ENCODE assay signal across 8 cellular contexts in genomic region chr20:45911486-45912343, GRCh38. TPM values are rescaled to one million over a fixed set of nuclear protein-coding genes. Genes with fewer than 3 reads are reported as not detected.
DNase-seq lines count a peak whose midpoint lies in the region; ATAC-seq and TF ChIP-seq lines count a peak whose summit lies in the region.

A gene with protein sequence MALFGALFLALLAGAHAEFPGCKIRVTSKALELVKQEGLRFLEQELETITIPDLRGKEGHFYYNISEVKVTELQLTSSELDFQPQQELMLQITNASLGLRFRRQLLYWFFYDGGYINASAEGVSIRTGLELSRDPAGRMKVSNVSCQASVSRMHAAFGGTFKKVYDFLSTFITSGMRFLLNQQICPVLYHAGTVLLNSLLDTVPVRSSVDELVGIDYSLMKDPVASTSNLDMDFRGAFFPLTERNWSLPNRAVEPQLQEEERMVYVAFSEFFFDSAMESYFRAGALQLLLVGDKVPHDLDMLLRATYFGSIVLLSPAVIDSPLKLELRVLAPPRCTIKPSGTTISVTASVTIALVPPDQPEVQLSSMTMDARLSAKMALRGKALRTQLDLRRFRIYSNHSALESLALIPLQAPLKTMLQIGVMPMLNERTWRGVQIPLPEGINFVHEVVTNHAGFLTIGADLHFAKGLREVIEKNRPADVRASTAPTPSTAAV (minus strand): TSS chr20:45912155. CDS start chr20:45911452, 703 bp downstream.

- 1 to 2% methylated on average over 21 to 56 of the region's 58 CpGs for WGBS in testis, 2 donors

- peak within 1 kb of the TSS; percentile 70 for H2AFZ ChIP-seq in KMS-11 (ENCODE audit: low read depth)

- H3K4me3 ChIP-seq in KMS-11 (IDR thresholded peaks at IDR 0.05; ENCODE audit: insufficient read depth, low read depth, low read length) = no peak within 1 kb of the TSS
- peak within 1 kb of the TSS; percentile 62 to 70 for H3K4me3 ChIP-seq in mucosa of rectum (ENCODE audit: low read length in 2 of 2)
- H3K4me3 ChIP-seq in testis = peak within 1 kb of the TSS; percentile 49 to 67

- DNase-seq in COR-L47 (lab: John Stamatoyannopoulos, UW) (peak; percentile 37), fibroblast of gingiva (ENCODE audit: low read depth) (peak; percentile 45), testis (peak; percentile 77)
- DNase-seq in activated CD8-positive, alpha-beta memory T cell treated with anti-CD3 and anti-CD28 coated beads, Interleukin-2, amount 50 U/mL, for 4 hours = peak; percentile 32

- TF ChIP-seq POLR2A in testis (IDR thresholded peaks at IDR 0.05) = peak; percentile 37

- no peaks in the 10 kb centered on the region for H3K9me3 ChIP-seq in mucosa of rectum (ENCODE audit: control insufficient read depth in 2 of 2, low read length in 2 of 2)
- no peaks in the 10 kb centered on the region for H3K9me3 ChIP-seq in testis

- H3K79me2 ChIP-seq in KMS-11 (ENCODE audit: insufficient read depth, low read depth) = no peaks in the 10 kb centered on the region

- H3K36me3 ChIP-seq in KMS-11 (ENCODE audit: insufficient read depth) = no peaks in the 10 kb centered on the region
- peaks cover 0 to 3% of the 10 kb centered on the region in 2 donors for H3K36me3 ChIP-seq in mucosa of rectum (ENCODE audit: control insufficient read depth in 2 of 2, insufficient read depth in 2 of 2, low read length in 2 of 2)
- H3K36me3 ChIP-seq in testis (ENCODE audit: low read depth, missing control alignments) = no peaks in the 10 kb centered on the region

- H3K4me1 ChIP-seq in KMS-11 (ENCODE audit: low read depth, poor library complexity, severe bottlenecking) (peaks cover 15% of the 10 kb centered on the region), mucosa of rectum (ENCODE audit: control insufficient read depth in 2 of 2, insufficient read depth in 2 of 2, low read length in 2 of 2) (peaks cover 8 to 11% of the 10 kb centered on the region in 2 donors), testis (peaks cover 10% of the 10 kb centered on the region)

- H3K9ac ChIP-seq in KMS-11 = peak within 1 kb of the TSS; percentile 84
- peak within 1 kb of the TSS; percentile 48 to 68 for H3K9ac ChIP-seq in mucosa of rectum (ENCODE audit: low read depth in 1 of 2, low read length in 2 of 2)

- ATAC-seq in HG03135 (IDR thresholded peaks at IDR 0.05; ENCODE audit: unreplicated experiment) = no peak
- no peak for ATAC-seq in GM18907 (IDR thresholded peaks at IDR 0.05; ENCODE audit: unreplicated experiment)

- intact Hi-C loops in testis (cut with DNase I; ENCODE audit: low total_unique reads) = no loop called here

- peak within 1 kb of the TSS; percentile 92 for H3K4me2 ChIP-seq in KMS-11

- H4K20me1 ChIP-seq in KMS-11 (ENCODE audit: insufficient read depth) = no peaks in the 10 kb centered on the region

- H3K27me3 ChIP-seq in KMS-11 (ENCODE audit: insufficient read depth, low read depth) (no peaks in the 10 kb centered on the region), mucosa of rectum (ENCODE audit: control insufficient read depth in 2 of 2, insufficient read depth in 2 of 2, low read length in 2 of 2) (no peaks in the 10 kb centered on the region), testis (no peaks in the 10 kb centered on the region)

- H3K27ac ChIP-seq in KMS-11 = peak within 1 kb of the TSS; percentile 84
- H3K27ac ChIP-seq in mucosa of rectum (ENCODE audit: low read depth in 2 of 2, low read length in 2 of 2) = peak within 1 kb of the TSS; percentile 59 to 84
- peak within 1 kb of the TSS; percentile 79 to 85 for H3K27ac ChIP-seq in testis

- no peak for TF ChIP-seq CTCF in KMS-11 (conservative IDR thresholded peaks at IDR 0.05; ENCODE audit: low read depth, low read length)
- TF ChIP-seq CTCF in testis (IDR thresholded peaks at IDR 0.05) = no peak

RNA-seq across cellular contexts. Expression of the gene that starts here (rescaled TPM):
- total RNA-seq in testis = 10 to 100 TPM; 53.3 to 80.0 TPM
- 105 TPM for polyA plus RNA-seq in testis (ENCODE audit: insufficient read depth, low read depth, low replicate concordance)
